11 cellular contexts compared by ENCODE assay signal in genomic region chr10:78913219-78914059, GRCh38.
DNase-seq lines count a peak whose midpoint lies in the region; ATAC-seq, FAIRE-seq and TF ChIP-seq lines count a peak whose summit lies in the region.
"Had no signal": no experiment of that assay in that cellular context is flagged by ENCODE, and none has a peak within 500 bp of the region (broad histone marks: within the 10 kb centered on the region; RNA-seq: fewer than 3 reads in every experiment).

No MANE protein-coding gene starts in this region.

- no peak for TF ChIP-seq CTCF in IMR-90 (conservative IDR thresholded peaks at IDR 0.05; ENCODE audit: low read depth, low read length)
- TF ChIP-seq CTCF in smooth muscle cell (IDR thresholded peaks at IDR 0.05; ENCODE audit: borderline replicate concordance, insufficient read depth, poor library complexity, severe bottlenecking) = no peak

- intact Hi-C loops in IMR-90 (cut with micrococcal nuclease) = no loop called here
- intact Hi-C loops in head of caudate nucleus (cut with DNase I) = loop anchor here (2.0 to 5.0 kb wide), 3 partner anchors 57 to 279 kb away; no protein-coding TSS in a partner anchor
- intact Hi-C loops in activated CD4-positive, alpha-beta T cell treated with anti-CD3 and anti-CD28 coated beads, Interleukin-2, amount 10 ng/mL, durations not matched to agents 24 days and 14 days (cut with micrococcal nuclease) = no loop called here

- H2BK20ac ChIP-seq in IMR-90 (ENCODE audit: low read depth, low read length) = no peak overlapping the region

- H3K56ac ChIP-seq in IMR-90 (ENCODE audit: extremely low read depth, insufficient read depth, low read length) = no peak overlapping the region

- no peak overlapping the region for H3K27ac Mint-ChIP-seq in activated CD4-positive, alpha-beta T cell treated with anti-CD3 and anti-CD28 coated beads, Interleukin-2, amount 10 ng/mL, durations not matched to agents 24 days and 14 days

- no peaks in the 10 kb centered on the region for H3K4me1 Mint-ChIP-seq in activated CD4-positive, alpha-beta T cell treated with anti-CD3 and anti-CD28 coated beads, Interleukin-2, amount 10 ng/mL, durations not matched to agents 24 days and 14 days
- H3K4me1 Mint-ChIP-seq: central memory CD8-positive, alpha-beta T cell had no signal

- H3K4me3 ChIP-seq in IMR-90 (ENCODE audit: insufficient read depth, low read depth, low read length) (no peak overlapping the region), smooth muscle cell (no peak overlapping the region)
- H3K4me3 ChIP-seq: heart left ventricle had no signal

- CTCF ChIA-PET in IMR-90 (lab: Yijun Ruan, JAX) = no interaction called here

- H3K36me3 ChIP-seq in IMR-90 (ENCODE audit: control insufficient read depth, insufficient read depth, low read length) (no peaks in the 10 kb centered on the region), smooth muscle cell (ENCODE audit: low read depth) (no peaks in the 10 kb centered on the region)
- H3K36me3 ChIP-seq: heart left ventricle, neutrophil had no signal

- no peak overlapping the region for H2BK5ac ChIP-seq in IMR-90 (ENCODE audit: low read depth, low read length, poor library complexity, severe bottlenecking)

- H3K14ac ChIP-seq in IMR-90 (replicated peaks; ENCODE audit: low read depth, low read length) = no peak overlapping the region

- H4K20me1 ChIP-seq in IMR-90 (ENCODE audit: insufficient read depth, low read length) = no peaks in the 10 kb centered on the region
- H4K20me1 ChIP-seq in smooth muscle cell (ENCODE audit: low read depth) = no peaks in the 10 kb centered on the region

- H3K18ac ChIP-seq in IMR-90 (ENCODE audit: low read depth, low read length) = no peak overlapping the region

- H2BK15ac ChIP-seq in IMR-90 (ENCODE audit: low read depth, low read length) = no peak overlapping the region

- no peaks in the 10 kb centered on the region for H3K79me2 ChIP-seq in smooth muscle cell (ENCODE audit: low read depth)

- H3K23ac ChIP-seq in IMR-90 (ENCODE audit: low read depth, low read length) = no peak overlapping the region

- ATAC-seq in IMR-90 (ENCODE audit: low read depth) = no peak
- ATAC-seq in HG02759 (IDR thresholded peaks at IDR 0.05; ENCODE audit: unreplicated experiment) = no peak

- H3K9me1 ChIP-seq in IMR-90 (ENCODE audit: insufficient read depth, low read length) = peaks cover 1% of the 10 kb centered on the region; the same call in 1 of the 2 replicates

- no peak for TF ChIP-seq RAD21 in IMR-90 (IDR thresholded peaks at IDR 0.05; ENCODE audit: low read length)

- H2BK120ac ChIP-seq in IMR-90 (ENCODE audit: low read depth, low read length) = no peak overlapping the region

- in situ Hi-C loops in IMR-90 (cut with MboI; ENCODE audit: low sequenced_read_pairs) = no loop called here

- H2AFZ ChIP-seq in IMR-90 (replicated peaks; ENCODE audit: low read length, poor library complexity) (peak overlapping the region; percentile 4), smooth muscle cell (ENCODE audit: low read depth) (no peak overlapping the region)

- H3K4me1 ChIP-seq in IMR-90 (ENCODE audit: control insufficient read depth, insufficient read depth, low read length) = no peaks in the 10 kb centered on the region
- peaks cover 22% of the 10 kb centered on the region for H3K4me1 ChIP-seq in smooth muscle cell (ENCODE audit: low read depth)

- no peak overlapping the region for H2AK5ac ChIP-seq in IMR-90 (ENCODE audit: low read depth, low read length)

- no peak overlapping the region for H3K4me2 ChIP-seq in IMR-90 (ENCODE audit: low read depth, low read length)
- no peak overlapping the region for H3K4me2 ChIP-seq in smooth muscle cell

- H4K91ac ChIP-seq in IMR-90 (ENCODE audit: insufficient read depth, low read depth, low read length) = no peak overlapping the region

- H3K4me3 Mint-ChIP-seq in activated CD4-positive, alpha-beta T cell treated with anti-CD3 and anti-CD28 coated beads, Interleukin-2, amount 10 ng/mL, durations not matched to agents 24 days and 14 days = no peak overlapping the region
- H3K4me3 Mint-ChIP-seq: central memory CD8-positive, alpha-beta T cell had no signal

- no peak overlapping the region for H4K5ac ChIP-seq in IMR-90 (ENCODE audit: low read depth, low read length)

- dilution Hi-C loops in IMR-90 (cut with HindIII; ENCODE audit: low sequenced_read_pairs, unreplicated experiment) = no loop called here

- no peak overlapping the region for H3K27ac ChIP-seq in IMR-90 (ENCODE audit: insufficient read depth, low read length)
- H3K27ac ChIP-seq in smooth muscle cell (ENCODE audit: low read depth) = no peak overlapping the region
- H3K27ac ChIP-seq: heart left ventricle, neutrophil had no signal

- no peaks in the 10 kb centered on the region for H3K9me3 Mint-ChIP-seq in activated CD4-positive, alpha-beta T cell treated with anti-CD3 and anti-CD28 coated beads, Interleukin-2, amount 10 ng/mL, durations not matched to agents 24 days and 14 days
- H3K9me3 Mint-ChIP-seq: central memory CD8-positive, alpha-beta T cell had no signal

- no peak overlapping the region for H4K8ac ChIP-seq in IMR-90 (ENCODE audit: low read depth in 2 of 2, low read length in 2 of 2)

- H3K9ac ChIP-seq in IMR-90 (ENCODE audit: low read depth, low read length) = no peak overlapping the region
- no peak overlapping the region for H3K9ac ChIP-seq in smooth muscle cell (ENCODE audit: low read depth)

- no TSS peak for BruUV-seq in IMR-90 (replicated peaks; lab: Mats Ljungman, UMichigan)

- H3K9me3 ChIP-seq in IMR-90 (ENCODE audit: control insufficient read depth, insufficient read depth, low read length) (no peaks in the 10 kb centered on the region), smooth muscle cell (replicated peaks; ENCODE audit: low read depth) (no peaks in the 10 kb centered on the region)
- H3K9me3 ChIP-seq: heart left ventricle, neutrophil had no signal

- H3K27me3 Mint-ChIP-seq in activated CD4-positive, alpha-beta T cell treated with anti-CD3 and anti-CD28 coated beads, Interleukin-2, amount 10 ng/mL, durations not matched to agents 24 days and 14 days = peaks cover 2% of the 10 kb centered on the region
- H3K27me3 Mint-ChIP-seq: central memory CD8-positive, alpha-beta T cell had no signal

- peaks cover 67% of the 10 kb centered on the region for H3K27me3 ChIP-seq in IMR-90 (ENCODE audit: control insufficient read depth, insufficient read depth, low read length)
- H3K27me3 ChIP-seq in smooth muscle cell (ENCODE audit: low read depth) = no peaks in the 10 kb centered on the region
- H3K27me3 ChIP-seq: heart left ventricle, neutrophil had no signal

- POLR2A ChIA-PET in IMR-90 (lab: Charles Lee; ENCODE audit: unreplicated experiment) = no interaction called here

- H3K36me3 Mint-ChIP-seq in activated CD4-positive, alpha-beta T cell treated with anti-CD3 and anti-CD28 coated beads, Interleukin-2, amount 10 ng/mL, durations not matched to agents 24 days and 14 days (ENCODE audit: low read depth) = no peaks in the 10 kb centered on the region

- no peak for DNase-seq in IMR-90
- DNase-seq in NCI-H748 treated with DMSO at 0.1 percent for 48 hours (lab: John Stamatoyannopoulos, UW) = peak; percentile 71
- peak; percentile 92 to 99 (median 96) for DNase-seq in head of caudate nucleus
- DNase-seq in retina = peak; percentile 90
- DNase-seq in urothelium cell line (ENCODE audit: low spot score) = no peak
- DNase-seq in smooth muscle cell (lab: John Stamatoyannopoulos, UW; ENCODE audit: unreplicated experiment) = no peak
- no peak for DNase-seq in activated CD4-positive, alpha-beta T cell treated with anti-CD3 and anti-CD28 coated beads, Interleukin-2, amount 10 ng/mL, durations not matched to agents 24 days and 14 days
- DNase-seq: heart left ventricle had no signal

- H2AK9ac ChIP-seq in IMR-90 (replicated peaks; ENCODE audit: low read depth, low read length, poor library complexity) = no peak overlapping the region

- H3F3A ChIP-seq in smooth muscle cell (ENCODE audit: low read depth) = no peaks in the 10 kb centered on the region

- TF ChIP-seq POLR2A in IMR-90 (IDR thresholded peaks at IDR 0.05; ENCODE audit: low read depth, low read length) = no peak

- H3K4ac ChIP-seq in IMR-90 (ENCODE audit: low read depth, low read length) = no peak overlapping the region

- 80% methylated on average over 11 of the region's 28 CpGs; no CpG with 5 or more reads in 1 of the 2 experiments for WGBS in IMR-90 (ENCODE audit: extremely low coverage in 2 of 2, insufficient read length in 1 of 2), 2 experiments
- 75% methylated on average over 19 of the region's 28 CpGs for WGBS in smooth muscle cell (ENCODE audit: low lambda C conversion rate)

- H3K79me1 ChIP-seq in IMR-90 (ENCODE audit: low read depth in 1 of 2, low read length in 2 of 2) = no peaks in the 10 kb centered on the region

- FAIRE-seq in urothelium cell line (lab: Jason Lieb, UNC) = no peak

TF ChIP-seq in IMR-90, 13 proteins besides CTCF, POLR2A, EP300 and RAD21 (continues in another document):
- TF ChIP-seq RCOR1 (IDR thresholded peaks at IDR 0.05; ENCODE audit: insufficient replicate concordance, low read length) (no peak), BHLHE40 (IDR thresholded peaks at IDR 0.05; ENCODE audit: low read depth, low read length) (no peak), MAZ (IDR thresholded peaks at IDR 0.05; ENCODE audit: borderline replicate concordance, low read depth, low read length) (no peak), SMC3 (IDR thresholded peaks at IDR 0.05; ENCODE audit: low read depth, low read length) (no peak), NFE2L2 (IDR thresholded peaks at IDR 0.05; ENCODE audit: low read depth, low read length) (no peak), FOS (IDR thresholded peaks at IDR 0.05; ENCODE audit: low read depth, low read length) (no peak), MXI1 (IDR thresholded peaks at IDR 0.05; ENCODE audit: borderline replicate concordance, low read depth, low read length) (no peak), RFX5 (IDR thresholded peaks at IDR 0.05; ENCODE audit: low read depth, low read length) (no peak), MAFK (IDR thresholded peaks at IDR 0.05; ENCODE audit: low read depth, low read length) (no peak)
- TF ChIP-seq, protein P1, sequence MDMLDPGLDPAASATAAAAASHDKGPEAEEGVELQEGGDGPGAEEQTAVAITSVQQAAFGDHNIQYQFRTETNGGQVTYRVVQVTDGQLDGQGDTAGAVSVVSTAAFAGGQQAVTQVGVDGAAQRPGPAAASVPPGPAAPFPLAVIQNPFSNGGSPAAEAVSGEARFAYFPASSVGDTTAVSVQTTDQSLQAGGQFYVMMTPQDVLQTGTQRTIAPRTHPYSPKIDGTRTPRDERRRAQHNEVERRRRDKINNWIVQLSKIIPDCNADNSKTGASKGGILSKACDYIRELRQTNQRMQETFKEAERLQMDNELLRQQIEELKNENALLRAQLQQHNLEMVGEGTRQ (IDR thresholded peaks at IDR 0.05; ENCODE audit: low read depth, low read length) = no peak

Comparison
In these comparisons a context has a peak if more than half of its experiments do, and no peak if none do; other contexts are left out.
1. DNase-seq: peak in NCI-H748 treated with DMSO at 0.1 percent for 48 hours (single experiment), head of caudate nucleus (42 of 42) and retina (single experiment); none in IMR-90 (single experiment), urothelium cell line (single experiment), smooth muscle cell (single experiment) and activated CD4-positive, alpha-beta T cell treated with anti-CD3 and anti-CD28 coated beads, Interleukin-2, amount 10 ng/mL, durations not matched to agents 24 days and 14 days (single experiment).